1 cellular context compared by ENCODE assay signal in the genomic region with DNA sequence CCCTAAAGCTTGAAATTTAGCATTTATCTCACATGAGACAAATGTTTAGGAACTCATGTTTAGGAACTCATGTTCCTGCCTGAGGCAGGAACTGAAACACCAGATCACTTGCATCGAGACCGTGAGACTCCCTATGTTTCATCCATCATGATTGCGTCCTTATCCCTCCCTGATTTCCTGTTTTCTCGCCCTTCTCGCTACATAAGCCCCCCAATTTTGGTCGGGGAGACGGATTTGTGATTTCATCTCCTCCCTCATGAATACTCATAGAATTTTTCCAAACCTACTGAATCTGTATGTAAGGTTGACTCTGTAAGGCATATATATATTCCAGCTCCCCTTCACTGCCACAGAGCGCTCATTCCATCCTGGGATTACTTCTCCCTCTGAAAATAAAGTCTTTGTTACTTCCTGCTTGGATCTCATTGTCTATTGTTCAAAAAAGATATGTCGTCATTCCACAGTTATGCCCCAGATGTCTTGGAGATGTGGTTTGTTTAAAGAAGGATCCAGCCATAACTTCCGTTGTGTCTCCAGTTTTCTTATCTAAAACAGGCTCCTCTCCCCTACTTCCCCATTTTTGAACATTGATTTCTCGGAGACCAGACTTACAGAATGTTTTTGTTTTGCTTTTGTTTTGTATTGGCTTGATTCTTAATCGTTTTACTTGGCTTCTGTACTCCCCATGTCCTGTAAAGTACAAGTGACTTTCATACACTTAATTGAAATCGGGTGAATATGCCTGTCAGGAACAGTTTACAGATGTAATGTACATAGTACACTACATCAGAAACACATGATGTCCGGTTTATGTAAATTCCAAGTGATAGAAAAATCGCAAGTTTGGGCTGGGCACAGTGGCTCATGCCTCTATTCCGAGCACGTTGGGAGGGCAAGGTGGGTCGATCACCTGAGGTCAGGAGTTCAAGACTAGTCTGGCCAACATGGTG.
TF ChIP-seq lines count a peak whose summit lies in the region.

No MANE protein-coding gene starts in this region.

TF ChIP-seq in K562, 482 proteins besides CTCF, POLR2A, EP300 and RAD21 (continued from another document and continues in another):
- TF ChIP-seq ATF6 (CRISPR knock-in tag; IDR thresholded peaks at IDR 0.05) (no peak), RBM14 (IDR thresholded peaks at IDR 0.05; ENCODE audit: borderline replicate concordance, insufficient read depth, low read depth, low read length) (no peak), GATAD2A (IDR thresholded peaks at IDR 0.05) (no peak), ZBTB26 (CRISPR knock-in tag; IDR thresholded peaks at IDR 0.05) (peak; percentile 3; the same call in 1 of the 2 replicates), ELF2 (CRISPR knock-in tag; IDR thresholded peaks at IDR 0.05) (no peak; the same call in 1 of the 2 replicates), ARNT (IDR thresholded peaks at IDR 0.05) (peak; percentile 46 to 56; a peak in 2 of 4 replicates), POLR2H (tag; IDR thresholded peaks at IDR 0.05; ENCODE audit: low read depth) (peak; percentile 91), RNF2 (IDR thresholded peaks at IDR 0.05) (peak; percentile 71; the same call in 1 of the 2 replicates), ZNF695 (CRISPR knock-in tag; IDR thresholded peaks at IDR 0.05) (no peak), BRD9 (IDR thresholded peaks at IDR 0.05; ENCODE audit: low read depth, partially characterized antibody) (no peak), ZNF282 (CRISPR knock-in tag; IDR thresholded peaks at IDR 0.05) (no peak), MCM2 (IDR thresholded peaks at IDR 0.05; ENCODE audit: low read depth) (no peak), ZKSCAN1 (IDR thresholded peaks at IDR 0.05; ENCODE audit: low read depth, low read length) (peak; percentile 25; the same call in 1 of the 2 replicates), DACH1 (IDR thresholded peaks at IDR 0.05; ENCODE audit: partially characterized antibody) (no peak), DNMT1 (IDR thresholded peaks at IDR 0.05) (no peak), BMI1 (IDR thresholded peaks at IDR 0.05; ENCODE audit: low read length) (no peak), ZNF668 (CRISPR knock-in tag; IDR thresholded peaks at IDR 0.05) (no peak; the same call in 1 of the 2 replicates), ZNF124 (CRISPR knock-in tag; IDR thresholded peaks at IDR 0.05) (no peak), DEAF1 (CRISPR knock-in tag; IDR thresholded peaks at IDR 0.05) (no peak), ATF1 (CRISPR knock-in tag; IDR thresholded peaks at IDR 0.05) (no peak), ATF1 (tag; IDR thresholded peaks at IDR 0.05) (peak; percentile 73), ETV6 (IDR thresholded peaks at IDR 0.05; ENCODE audit: borderline replicate concordance in 1 of 2, low read depth in 2 of 2, low read length in 1 of 2) (peak in 1 of 2 experiments; percentile 37; a peak in 1 of 4 replicates), ETV6 (CRISPR knock-in tag; IDR thresholded peaks at IDR 0.05; ENCODE audit: borderline replicate concordance) (no peak), ZBTB1 (CRISPR knock-in tag; IDR thresholded peaks at IDR 0.05; ENCODE audit: borderline replicate concordance, low read depth) (no peak), MBD2 (IDR thresholded peaks at IDR 0.05; ENCODE audit: borderline replicate concordance, low read depth) (peak; percentile 15; the same call in 1 of the 2 replicates), IFI16 (CRISPR knock-in tag; IDR thresholded peaks at IDR 0.05) (no peak), SIRT6 (IDR thresholded peaks at IDR 0.05; ENCODE audit: low read depth, low read length) (no peak), HMG20B (CRISPR knock-in tag; IDR thresholded peaks at IDR 0.05) (0 out of 2 replicates have a peak, but pooled peaks have one; percentile 17), NR2F6 (CRISPR knock-in tag; IDR thresholded peaks at IDR 0.05) (0 out of 2 replicates have a peak, but pooled peaks have one; percentile 36), MEF2A (IDR thresholded peaks at IDR 0.05; ENCODE audit: control insufficient read depth, low read depth, low read length) (peak; percentile 74), CTBP1 (IDR thresholded peaks at IDR 0.05; ENCODE audit: borderline replicate concordance) (no peak), CREB3L1 (IDR thresholded peaks at IDR 0.05; ENCODE audit: borderline replicate concordance, low read depth) (no peak), TAL1 (IDR thresholded peaks at IDR 0.05) (peak; percentile 53), ZNF280A (IDR thresholded peaks at IDR 0.05; ENCODE audit: low read depth, partially characterized antibody) (no peak), E2F6 (IDR thresholded peaks at IDR 0.05; ENCODE audit: borderline replicate concordance in 1 of 2, extremely low read depth in 1 of 2, insufficient read depth in 1 of 2, insufficient read length in 1 of 2, low read depth in 1 of 2, low read length in 1 of 2, poor library complexity in 1 of 2, severe bottlenecking in 1 of 2) (no peak), ZBTB5 (IDR thresholded peaks at IDR 0.05) (peak; percentile 96), ZNF584 (CRISPR knock-in tag; IDR thresholded peaks at IDR 0.05; ENCODE audit: low read depth) (no peak), THRAP3 (IDR thresholded peaks at IDR 0.05; ENCODE audit: borderline replicate concordance) (0 out of 2 replicates have a peak, but pooled peaks have one; percentile 3), GATAD2B (IDR thresholded peaks at IDR 0.05; ENCODE audit: borderline replicate concordance) (peak; percentile 45; the same call in 1 of the 2 replicates), ZBTB8A (IDR thresholded peaks at IDR 0.05; ENCODE audit: partially characterized antibody) (peak; percentile 22), CTCFL (IDR thresholded peaks at IDR 0.05; ENCODE audit: borderline replicate concordance, insufficient read depth, low read depth, low read length, poor library complexity, severe bottlenecking) (no peak), STAT5A (IDR thresholded peaks at IDR 0.05; ENCODE audit: borderline replicate concordance, low read length) (no peak), BCL6 (CRISPR knock-in tag; IDR thresholded peaks at IDR 0.05) (no peak), ZC3H4 (CRISPR knock-in tag; IDR thresholded peaks at IDR 0.05; ENCODE audit: borderline replicate concordance) (peak; percentile 97)
- TF ChIP-seq, protein P1, sequence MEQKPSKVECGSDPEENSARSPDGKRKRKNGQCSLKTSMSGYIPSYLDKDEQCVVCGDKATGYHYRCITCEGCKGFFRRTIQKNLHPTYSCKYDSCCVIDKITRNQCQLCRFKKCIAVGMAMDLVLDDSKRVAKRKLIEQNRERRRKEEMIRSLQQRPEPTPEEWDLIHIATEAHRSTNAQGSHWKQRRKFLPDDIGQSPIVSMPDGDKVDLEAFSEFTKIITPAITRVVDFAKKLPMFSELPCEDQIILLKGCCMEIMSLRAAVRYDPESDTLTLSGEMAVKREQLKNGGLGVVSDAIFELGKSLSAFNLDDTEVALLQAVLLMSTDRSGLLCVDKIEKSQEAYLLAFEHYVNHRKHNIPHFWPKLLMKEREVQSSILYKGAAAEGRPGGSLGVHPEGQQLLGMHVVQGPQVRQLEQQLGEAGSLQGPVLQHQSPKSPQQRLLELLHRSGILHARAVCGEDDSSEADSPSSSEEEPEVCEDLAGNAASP (IDR thresholded peaks at IDR 0.05) = no peak
- TF ChIP-seq, protein P2, sequence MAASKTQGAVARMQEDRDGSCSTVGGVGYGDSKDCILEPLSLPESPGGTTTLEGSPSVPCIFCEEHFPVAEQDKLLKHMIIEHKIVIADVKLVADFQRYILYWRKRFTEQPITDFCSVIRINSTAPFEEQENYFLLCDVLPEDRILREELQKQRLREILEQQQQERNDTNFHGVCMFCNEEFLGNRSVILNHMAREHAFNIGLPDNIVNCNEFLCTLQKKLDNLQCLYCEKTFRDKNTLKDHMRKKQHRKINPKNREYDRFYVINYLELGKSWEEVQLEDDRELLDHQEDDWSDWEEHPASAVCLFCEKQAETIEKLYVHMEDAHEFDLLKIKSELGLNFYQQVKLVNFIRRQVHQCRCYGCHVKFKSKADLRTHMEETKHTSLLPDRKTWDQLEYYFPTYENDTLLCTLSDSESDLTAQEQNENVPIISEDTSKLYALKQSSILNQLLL (CRISPR knock-in tag; IDR thresholded peaks at IDR 0.05; ENCODE audit: borderline replicate concordance) = no peak
